ENCODE assay signal across 8 cellular contexts in the genomic region with DNA sequence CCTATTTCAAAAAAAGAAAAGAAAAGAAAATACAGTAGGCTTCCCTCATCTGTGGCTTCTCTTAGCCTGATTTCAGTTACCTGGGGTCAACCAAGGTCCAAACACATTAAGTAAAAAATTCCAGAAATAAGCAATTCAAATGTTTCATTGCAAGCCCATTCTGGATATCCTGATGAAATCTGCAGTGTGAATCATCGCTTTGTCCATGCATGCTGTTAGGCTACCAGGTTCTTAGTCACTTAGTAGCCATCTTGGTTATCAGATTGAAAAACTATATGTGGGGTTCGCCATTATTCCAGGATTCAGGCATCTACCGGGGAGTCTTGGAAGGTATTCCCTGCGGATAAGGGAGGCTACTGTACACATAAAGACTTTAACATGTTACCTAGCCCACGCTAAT. TPM values are rescaled to one million over a fixed set of nuclear protein-coding genes. Genes with fewer than 3 reads are reported as not detected.
DNase-seq lines count a peak whose midpoint lies in the region; ATAC-seq and TF ChIP-seq lines count a peak whose summit lies in the region.
"Had no signal": no experiment of that assay in that cellular context is flagged by ENCODE, and none has a peak within 500 bp of the region (broad histone marks: within the 10 kb centered on the region; RNA-seq: fewer than 3 reads in every experiment).

No MANE protein-coding gene starts in this region.

- H4K20me1 ChIP-seq in IMR-90 (ENCODE audit: insufficient read depth, low read length) (no peaks in the 10 kb centered on the region), neural cell (ENCODE audit: insufficient read depth) (no peaks in the 10 kb centered on the region)

- peak overlapping the region; percentile 85 for H3K4me3 ChIP-seq in CD8-positive, alpha-beta memory T cell (ENCODE audit: low read length)
- H3K4me3 ChIP-seq in IMR-90 (ENCODE audit: insufficient read depth, low read depth, low read length) (no peak overlapping the region), brain microvascular endothelial cell (ENCODE audit: low read depth, low read length) (no peak overlapping the region), neural cell (ENCODE audit: low read length) (no peak overlapping the region), Peyer's patch (no peak overlapping the region), lower leg skin (ENCODE audit: low read depth, poor library complexity, severe bottlenecking) (no peak overlapping the region), SJCRH30 (no peak overlapping the region)

- no peak overlapping the region for H3K18ac ChIP-seq in IMR-90 (ENCODE audit: low read depth, low read length)

- in situ Hi-C loops in IMR-90 (cut with MboI; ENCODE audit: low sequenced_read_pairs) (no loop called here), brain microvascular endothelial cell (cut with HindIII; ENCODE audit: low pct_ligation_motif_present, low sequenced_read_pairs) (no loop called here)

- H3K4ac ChIP-seq in IMR-90 (ENCODE audit: low read depth, low read length), result no peak overlapping the region

- H3K4me1 Mint-ChIP-seq in CD8-positive, alpha-beta memory T cell, result peaks cover 39 to 57% (median 57%) of the 10 kb centered on the region in 3 donors

- H3K9me3 Mint-ChIP-seq in CD8-positive, alpha-beta memory T cell, result peaks cover 0 to 3% (median 0%) of the 10 kb centered on the region in 5 donors

- dilution Hi-C loops in IMR-90 (cut with HindIII; ENCODE audit: low sequenced_read_pairs, unreplicated experiment), result no loop called here

- H3K79me1 ChIP-seq in IMR-90 (ENCODE audit: low read depth in 1 of 2, low read length in 2 of 2), result peaks cover 8 to 14% of the 10 kb centered on the region in 2 experiments; a peak in 3 of 4 replicates

- peaks cover 0 to 2% of the 10 kb centered on the region in 2 donors for H3K27me3 Mint-ChIP-seq in CD8-positive, alpha-beta memory T cell

- H3K36me3 Mint-ChIP-seq in CD8-positive, alpha-beta memory T cell, result peaks cover 0 to 22% (median 0%) of the 10 kb centered on the region in 3 donors

- TF ChIP-seq RAD21 in IMR-90 (IDR thresholded peaks at IDR 0.05; ENCODE audit: low read length) (no peak), neural cell (conservative IDR thresholded peaks at IDR 0.05) (no peak)

- H3K27ac Mint-ChIP-seq in CD8-positive, alpha-beta memory T cell, result peak overlapping the region in 7 of 8 donors; percentile 65 to 98 (median 94)

- H3F3A ChIP-seq in neural cell (ENCODE audit: insufficient read depth, low read length, poor library complexity, severe bottlenecking), result peaks cover 4% of the 10 kb centered on the region

- TF ChIP-seq EP300 in neural cell (conservative IDR thresholded peaks at IDR 0.05; ENCODE audit: poor library complexity, severe bottlenecking), result no peak

- peak overlapping the region; percentile 42; the same call in 1 of the 2 replicates for H4K5ac ChIP-seq in IMR-90 (ENCODE audit: low read depth, low read length)

- H3K14ac ChIP-seq in IMR-90 (replicated peaks; ENCODE audit: low read depth, low read length), result no peak overlapping the region

- no peak overlapping the region for H2BK20ac ChIP-seq in IMR-90 (ENCODE audit: low read depth, low read length)

- H3K4me1 ChIP-seq in CD8-positive, alpha-beta memory T cell (ENCODE audit: insufficient read depth, low read length), result peaks cover 35% of the 10 kb centered on the region
- H3K4me1 ChIP-seq in IMR-90 (ENCODE audit: control insufficient read depth, insufficient read depth, low read length) (no peaks in the 10 kb centered on the region), Peyer's patch (peaks cover 0 to 10% (median 8%) of the 10 kb centered on the region in 4 donors), SJCRH30 (0 out of 2 replicates have a peak, but pooled peaks cover 6% of the 10 kb centered on the region)

- H3K9me2 ChIP-seq in neural cell (ENCODE audit: insufficient read depth, low read length), result no peaks in the 10 kb centered on the region

- H4K8ac ChIP-seq in IMR-90 (ENCODE audit: low read depth in 2 of 2, low read length in 2 of 2), result no peak overlapping the region; a peak in 1 of 4 replicates

- no peak overlapping the region for H3K4me2 ChIP-seq in IMR-90 (ENCODE audit: low read depth, low read length)
- H3K4me2 ChIP-seq in neural cell (ENCODE audit: low read length), result no peak overlapping the region

- POLR2A ChIA-PET in CD8-positive, alpha-beta memory T cell (lab: Charles Lee), result no interaction called here
- POLR2A ChIA-PET in IMR-90 (lab: Charles Lee; ENCODE audit: unreplicated experiment), result no interaction called here

- H4K91ac ChIP-seq in IMR-90 (ENCODE audit: insufficient read depth, low read depth, low read length), result no peak overlapping the region

- H2AFZ ChIP-seq in IMR-90 (replicated peaks; ENCODE audit: low read length, poor library complexity), result no peak overlapping the region
- H2AFZ ChIP-seq in neural cell (ENCODE audit: low read depth, low read length), result no peak overlapping the region

- H3K4me3 Mint-ChIP-seq in CD8-positive, alpha-beta memory T cell, result peak overlapping the region in 6 of 7 donors; percentile 58 to 99 (median 90)

- no peak overlapping the region for H3K23ac ChIP-seq in IMR-90 (ENCODE audit: low read depth, low read length)

- no peak for ATAC-seq in IMR-90 (ENCODE audit: low read depth)

- no CpG with 5 or more reads among the region's 5 CpGs for whole genome bisulfite sequencing in IMR-90 (ENCODE audit: extremely low coverage in 2 of 2, insufficient read length in 1 of 2), 2 experiments
- 93 to 96% methylated on average over 5 of the region's 5 CpGs for WGBS in lower leg skin, 2 donors

- H3K9ac ChIP-seq in IMR-90 (ENCODE audit: low read depth, low read length) (no peak overlapping the region), neural cell (ENCODE audit: low read length) (no peak overlapping the region)

- H3K56ac ChIP-seq in IMR-90 (ENCODE audit: extremely low read depth, insufficient read depth, low read length), result no peak overlapping the region

- no peak overlapping the region for H3K27ac ChIP-seq in CD8-positive, alpha-beta memory T cell (ENCODE audit: low read depth, low read length)
- H3K27ac ChIP-seq in IMR-90 (ENCODE audit: insufficient read depth, low read length) (no peak overlapping the region), brain microvascular endothelial cell (no peak overlapping the region), neural cell (ENCODE audit: low read length) (peak overlapping the region; percentile 94), Peyer's patch (no peak overlapping the region), SJCRH30 (no peak overlapping the region)

- H2BK15ac ChIP-seq in IMR-90 (ENCODE audit: low read depth, low read length), result no peak overlapping the region

- H2AK5ac ChIP-seq in IMR-90 (ENCODE audit: low read depth, low read length), result no peak overlapping the region

- H3K36me3 ChIP-seq in CD8-positive, alpha-beta memory T cell (ENCODE audit: insufficient read depth, low read length), result no peaks in the 10 kb centered on the region
- H3K36me3 ChIP-seq in IMR-90 (ENCODE audit: control insufficient read depth, insufficient read depth, low read length), result peaks cover 1% of the 10 kb centered on the region; the same call in 1 of the 2 replicates
- H3K36me3 ChIP-seq in brain microvascular endothelial cell (replicated peaks), result no peaks in the 10 kb centered on the region
- no peaks in the 10 kb centered on the region for H3K36me3 ChIP-seq in neural cell (ENCODE audit: insufficient read depth, low read length)
- peaks cover 0 to 5% (median 0%) of the 10 kb centered on the region in 3 donors for H3K36me3 ChIP-seq in Peyer's patch
- 0 out of 2 replicates have a peak, but pooled peaks cover 4% of the 10 kb centered on the region for H3K36me3 ChIP-seq in SJCRH30

- H3K9me1 ChIP-seq in IMR-90 (ENCODE audit: insufficient read depth, low read length), result no peaks in the 10 kb centered on the region

- no TSS peak for BruUV-seq in IMR-90 (replicated peaks; lab: Mats Ljungman, UMichigan)

- H2BK120ac ChIP-seq in IMR-90 (ENCODE audit: low read depth, low read length), result no peak overlapping the region

- no peak overlapping the region for H2AK9ac ChIP-seq in IMR-90 (replicated peaks; ENCODE audit: low read depth, low read length, poor library complexity)

- DNase-seq in CD8-positive, alpha-beta memory T cell, result no peak
- DNase-seq in IMR-90, result peak; percentile 50
- peak; percentile 11 for DNase-seq in brain microvascular endothelial cell
- DNase-seq in Peyer's patch, result no peak
- no peak for DNase-seq in lower leg skin (ENCODE audit: low spot score in 2 of 2)
- no peak for DNase-seq in SJCRH30
- DNase-seq: GOT3 had no signal

- no peak for TF ChIP-seq CTCF in IMR-90 (conservative IDR thresholded peaks at IDR 0.05; ENCODE audit: low read depth, low read length)
- no peak for TF ChIP-seq CTCF in brain microvascular endothelial cell (IDR thresholded peaks at IDR 0.05; ENCODE audit: low read depth, low read length, missing control alignments)
- no peak for TF ChIP-seq CTCF in neural cell (IDR thresholded peaks at IDR 0.05; ENCODE audit: poor library complexity, severe bottlenecking)
- no peak for TF ChIP-seq CTCF in Peyer's patch (IDR thresholded peaks at IDR 0.05)
- no peak for TF ChIP-seq CTCF in lower leg skin (IDR thresholded peaks at IDR 0.05)

- CTCF ChIA-PET in CD8-positive, alpha-beta memory T cell (lab: Charles Lee), result no interaction called here
- CTCF ChIA-PET in IMR-90 (lab: Yijun Ruan, JAX), result no interaction called here

- no peak overlapping the region for H2BK5ac ChIP-seq in IMR-90 (ENCODE audit: low read depth, low read length, poor library complexity, severe bottlenecking)

- no peaks in the 10 kb centered on the region for H3K9me3 ChIP-seq in CD8-positive, alpha-beta memory T cell (ENCODE audit: low read length)
- H3K9me3 ChIP-seq in IMR-90 (ENCODE audit: control insufficient read depth, insufficient read depth, low read length), result no peaks in the 10 kb centered on the region
- no peaks in the 10 kb centered on the region for H3K9me3 ChIP-seq in neural cell (ENCODE audit: low read length)
- no peaks in the 10 kb centered on the region for H3K9me3 ChIP-seq in Peyer's patch
- no peaks in the 10 kb centered on the region for H3K9me3 ChIP-seq in SJCRH30 (replicated peaks)

- no peak for TF ChIP-seq POLR2A in IMR-90 (IDR thresholded peaks at IDR 0.05; ENCODE audit: low read depth, low read length)
- TF ChIP-seq POLR2A in Peyer's patch (IDR thresholded peaks at IDR 0.05), result no peak
- no peak for TF ChIP-seq POLR2A in lower leg skin (IDR thresholded peaks at IDR 0.05)

- intact Hi-C loops in IMR-90 (cut with micrococcal nuclease) (no loop called here), lower leg skin (cut with DNase I; ENCODE audit: low total_unique reads) (no loop called here)

- H3K79me2 ChIP-seq in neural cell (replicated peaks; ENCODE audit: insufficient read depth, low read length), result peaks cover 36% of the 10 kb centered on the region

- no peaks in the 10 kb centered on the region for H3K27me3 ChIP-seq in CD8-positive, alpha-beta memory T cell (ENCODE audit: insufficient read depth, low read length, poor library complexity, severe bottlenecking)
- H3K27me3 ChIP-seq in IMR-90 (ENCODE audit: control insufficient read depth, insufficient read depth, low read length), result no peaks in the 10 kb centered on the region
- H3K27me3 ChIP-seq in brain microvascular endothelial cell (replicated peaks), result no peaks in the 10 kb centered on the region
- H3K27me3 ChIP-seq in neural cell (ENCODE audit: insufficient read depth, low read depth, low read length), result no peaks in the 10 kb centered on the region
- H3K27me3 ChIP-seq in Peyer's patch, result no peaks in the 10 kb centered on the region
- H3K27me3 ChIP-seq in SJCRH30, result no peaks in the 10 kb centered on the region

RNA-seq across cellular contexts. Expression of gene FAM204A, which starts 1.0 kb away (rescaled TPM):
- total RNA-seq in CD8-positive, alpha-beta memory T cell, result 10 to 100 TPM; 66.3 to 71.6 TPM
- polyA plus RNA-seq in CD8-positive, alpha-beta memory T cell, result 106 TPM
- 50.5 and 54.3 TPM in 2 replicates for total RNA-seq in IMR-90 (2012; rRNA removed)
- polyA plus RNA-seq in IMR-90 (2012; rRNA removed), result 19.2 and 23.6 TPM in 2 replicates
- polyA plus RNA-seq in IMR-90 (2012; cell fraction: cytosol; rRNA removed), result 7.8 and 14.2 TPM in 2 replicates
- polyA plus RNA-seq in IMR-90 (2012; cell fraction: nucleus; rRNA removed; ENCODE audit: low replicate concordance), result 4.0 and 8.0 TPM in 2 replicates
- 182 and 202 TPM in 2 replicates for polyA plus RNA-seq in neural cell
- polyA minus RNA-seq in neural cell, result 80.8 and 130 TPM in 2 replicates
- total RNA-seq in Peyer's patch, result 10 to 100 TPM; 18.4 to 68.5 (median 23.8) TPM
- total RNA-seq in lower leg skin, result 10 to 100 TPM; 16.6 to 47.6 (median 39.3) TPM
- total RNA-seq in SJCRH30 (2014; rRNA removed; shearing (Covaris generic)), result 50.3 and 59.5 TPM in 2 replicates

Comparison
In these comparisons a context has a peak if more than half of its experiments do, and no peak if none do; other contexts are left out.
1. DNase-seq: peak in IMR-90 (single experiment) and brain microvascular endothelial cell (single experiment); none in CD8-positive, alpha-beta memory T cell (0 of 5), Peyer's patch (0 of 3), lower leg skin (0 of 2) and SJCRH30 (0 of 2).